ENCODE assay signal across 1 cellular context in the genomic region with DNA sequence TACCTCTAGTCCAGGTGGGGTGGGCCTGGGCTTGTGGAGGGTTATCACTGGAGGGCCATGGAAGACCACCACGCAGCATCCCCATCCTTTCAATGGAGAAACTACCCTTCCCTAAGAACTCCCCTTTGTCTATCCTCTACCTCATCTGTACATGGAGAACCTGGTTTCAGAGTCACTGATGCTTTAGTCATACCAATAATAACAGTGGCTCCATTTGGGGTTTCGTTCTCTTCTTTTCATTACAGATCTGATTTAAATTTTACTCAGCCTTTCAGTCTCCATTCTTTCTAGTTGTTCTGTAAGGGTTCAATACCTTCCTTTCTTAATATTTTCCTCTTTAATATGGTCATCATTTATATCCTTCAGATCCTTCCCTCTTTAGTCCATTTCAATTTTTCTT.
TF ChIP-seq lines count a peak whose summit lies in the region.

No MANE protein-coding gene starts in this region.

TF ChIP-seq in GM12878, 131 proteins besides CTCF, POLR2A, EP300 and RAD21 (continued from another document):
- TF ChIP-seq ZBTB4 (CRISPR knock-in tag; IDR thresholded peaks at IDR 0.05), result no peak
